In genomic region chr16:30922420-30922959, GRCh38 we compare ENCODE assay signal across 8 cellular contexts. TPM values are rescaled to one million over a fixed set of nuclear protein-coding genes. Genes with fewer than 3 reads are reported as not detected.
DNase-seq lines count a peak whose midpoint lies in the region; ATAC-seq, FAIRE-seq and TF ChIP-seq lines count a peak whose summit lies in the region.

No MANE protein-coding gene starts in this region.

- peak; percentile 99 for FAIRE-seq in G401.6 (lab: Jason Lieb, UNC)

- no peak for TF ChIP-seq EP300 in gastroesophageal sphincter (IDR thresholded peaks at IDR 0.05)

- peaks cover 2% of the 10 kb centered on the region; the same call in 1 of the 2 replicates for H3K27me3 Mint-ChIP-seq in HFFc6 (ENCODE audit: insufficient read depth)

- 0% methylated on average over 2 to 8 of the region's 42 CpGs for WGBS in gastroesophageal sphincter (ENCODE audit: low coverage in 1 of 2), 2 donors

- H3K4me1 Mint-ChIP-seq in HFFc6 (ENCODE audit: low read depth), result peaks cover 31% of the 10 kb centered on the region

- H3K27ac ChIP-seq in gastroesophageal sphincter (peak overlapping the region; percentile 75 to 99 (median 92)), neutrophil (peak overlapping the region; percentile 94), substantia nigra (ENCODE audit: low read depth, low read length, poor library complexity, severe bottlenecking) (peak overlapping the region; percentile 99)

- H3K4me1 ChIP-seq in gastroesophageal sphincter (peaks cover 0 to 40% (median 12%) of the 10 kb centered on the region in 3 donors), neutrophil (ENCODE audit: control insufficient read depth in 1 of 2, insufficient read depth in 1 of 2, low read depth in 1 of 2, low read length in 1 of 2) (peaks cover 16 to 22% of the 10 kb centered on the region in 2 experiments)

- TF ChIP-seq POLR2A in gastroesophageal sphincter (IDR thresholded peaks at IDR 0.05), result no peak

- H3K27ac Mint-ChIP-seq in HFFc6, result peak overlapping the region; percentile 100

- no peaks in the 10 kb centered on the region for H3K9me3 ChIP-seq in gastroesophageal sphincter
- H3K9me3 ChIP-seq in neutrophil, result no peaks in the 10 kb centered on the region

- DNase-seq in HFFc6 (peak; percentile 100), NAMALWA (ENCODE audit: low spot score) (peak; percentile 99), SK-N-DZ (ENCODE audit: low spot score) (peak; percentile 100), substantia nigra (lab: John Stamatoyannopoulos, UW) (peak; percentile 91 to 100 (median 100))
- peak; percentile 100 for DNase-seq in activated naive CD4-positive, alpha-beta T cell treated with anti-CD3 and anti-CD28 coated beads, Interleukin-2, amount 50 U/mL, for 16 hours

- H3K4me3 Mint-ChIP-seq in HFFc6, result peak overlapping the region; percentile 99

- H3K27me3 ChIP-seq in gastroesophageal sphincter (no peaks in the 10 kb centered on the region), neutrophil (no peaks in the 10 kb centered on the region)

- H3K36me3 ChIP-seq in gastroesophageal sphincter (peaks cover 0 to 19% of the 10 kb centered on the region in 2 donors), neutrophil (no peaks in the 10 kb centered on the region)

- H3K4me3 ChIP-seq in gastroesophageal sphincter (peak overlapping the region; percentile 75 to 83), neutrophil (ENCODE audit: low read depth in 1 of 2, low read length in 1 of 2) (peak overlapping the region; percentile 93 to 95)

- ATAC-seq in gastroesophageal sphincter, result peak; percentile 86

- TF ChIP-seq CTCF in HFFc6 (IDR thresholded peaks at IDR 0.05) (no peak), gastroesophageal sphincter (IDR thresholded peaks at IDR 0.05) (peak in 1 of 4 experiments; percentile 20), neutrophil (IDR thresholded peaks at IDR 0.05) (no peak)

- H3K9me3 Mint-ChIP-seq in HFFc6, result no peaks in the 10 kb centered on the region

- 0 out of 2 replicates have a peak, but pooled peaks cover 9% of the 10 kb centered on the region for H3K36me3 Mint-ChIP-seq in HFFc6 (ENCODE audit: low read depth)

RNA-seq across cellular contexts. Expression of gene FBXL19, which starts 0.9 kb away (rescaled TPM):
- total RNA-seq in HFFc6 (2021; fragmentation: NEBNext Ultra II Directional; extraction: Animal tissue kit (Norgen Biotek cat#: 25700)), result 10 to 100 TPM; 21.9 to 25.8 (median 23.4) TPM
- polyA plus RNA-seq in SK-N-DZ (2014; cell fraction: cytosol; rRNA removed), result 29.6 and 48.9 TPM in 2 replicates
- polyA plus RNA-seq in SK-N-DZ (2014; cell fraction: nucleus; rRNA removed), result 36.6 and 41.0 TPM in 2 replicates
- 10 to 100 TPM in 3 of 4 donors, 1 to 10 TPM in 1; 10.0 to 23.5 (median 11.9) TPM for total RNA-seq in gastroesophageal sphincter

RNA-seq across cellular contexts. Expression of gene CTF1, which starts 26.1 kb away (rescaled TPM):
- 10 to 100 TPM; 12.0 to 16.3 (median 14.0) TPM for total RNA-seq in HFFc6 (2021; fragmentation: NEBNext Ultra II Directional; extraction: Animal tissue kit (Norgen Biotek cat#: 25700))
- polyA plus RNA-seq in SK-N-DZ (2014; cell fraction: cytosol; rRNA removed), result 0.10 and 0.60 TPM in 2 replicates
- 0.13 TPM in 1 of 2 replicates, not detected in the other for polyA plus RNA-seq in SK-N-DZ (2014; cell fraction: nucleus; rRNA removed)
- total RNA-seq in gastroesophageal sphincter, result 10 to 100 TPM in 1 of 4 donors, 1 to 10 TPM in 3; 5.1 to 14.6 (median 6.2) TPM

RNA-seq across cellular contexts. Expression of gene ORAI3, which starts 26.4 kb away (rescaled TPM):
- 10 to 100 TPM; 15.2 to 26.2 (median 18.4) TPM for total RNA-seq in HFFc6 (2021; fragmentation: NEBNext Ultra II Directional; extraction: Animal tissue kit (Norgen Biotek cat#: 25700))
- polyA plus RNA-seq in SK-N-DZ (2014; cell fraction: cytosol; rRNA removed), result 5.0 and 6.2 TPM in 2 replicates
- 1.1 and 7.3 TPM in 2 replicates for polyA plus RNA-seq in SK-N-DZ (2014; cell fraction: nucleus; rRNA removed)
- total RNA-seq in gastroesophageal sphincter, result 10 to 100 TPM; 23.7 to 51.5 (median 40.0) TPM

RNA-seq across cellular contexts. Expression of gene BCL7C, which starts 28.6 kb away (rescaled TPM):
- 10 to 100 TPM; 42.7 to 52.7 (median 48.4) TPM for total RNA-seq in HFFc6 (2021; fragmentation: NEBNext Ultra II Directional; extraction: Animal tissue kit (Norgen Biotek cat#: 25700))
- polyA plus RNA-seq in SK-N-DZ (2014; cell fraction: cytosol; rRNA removed), result 21.8 and 27.0 TPM in 2 replicates
- 14.7 and 24.2 TPM in 2 replicates for polyA plus RNA-seq in SK-N-DZ (2014; cell fraction: nucleus; rRNA removed)
- 10 to 100 TPM; 39.2 to 48.7 (median 42.0) TPM for total RNA-seq in gastroesophageal sphincter

RNA-seq across cellular contexts. Expression of gene SETD1A, which starts 35.1 kb away (rescaled TPM):
- 10 to 100 TPM; 13.4 to 15.8 (median 14.4) TPM for total RNA-seq in HFFc6 (2021; fragmentation: NEBNext Ultra II Directional; extraction: Animal tissue kit (Norgen Biotek cat#: 25700))
- 4.9 and 5.6 TPM in 2 replicates for polyA plus RNA-seq in SK-N-DZ (2014; cell fraction: cytosol; rRNA removed)
- 6.9 and 10.6 TPM in 2 replicates for polyA plus RNA-seq in SK-N-DZ (2014; cell fraction: nucleus; rRNA removed)
- total RNA-seq in gastroesophageal sphincter, result 10 to 100 TPM in 2 of 4 donors, 1 to 10 TPM in 2; 5.5 to 12.9 (median 10.1) TPM

Comparison
In these comparisons a context has a peak if more than half of its experiments do, and no peak if none do; other contexts are left out.
1. Peak in every context shown above with its lines: DNase-seq, ATAC-seq, H3K4me3 ChIP-seq and H3K27ac ChIP-seq.